In the genomic region with DNA sequence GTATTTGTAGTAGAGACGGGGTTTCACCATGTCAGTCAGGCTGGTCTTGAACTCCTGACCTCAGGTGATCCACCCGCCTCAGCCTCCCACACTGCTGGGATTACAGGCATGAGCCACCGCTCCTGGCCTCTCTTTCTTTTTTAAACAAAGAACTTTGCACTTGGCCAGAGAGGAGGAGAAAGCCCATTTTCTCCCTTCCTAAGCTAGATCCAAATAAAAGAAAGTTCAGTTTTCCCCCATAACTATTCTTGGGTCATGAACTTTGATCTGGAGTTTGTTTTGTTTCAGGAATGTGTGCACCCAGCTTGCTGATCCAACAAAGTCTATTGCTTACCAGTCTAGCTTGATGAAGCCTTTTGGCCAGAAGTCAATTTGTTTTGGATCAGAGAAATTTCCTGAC, we compare ENCODE assay signal across 41 cellular contexts. TPM values are rescaled to one million over a fixed set of nuclear protein-coding genes. Genes with fewer than 3 reads are reported as not detected.
"Had no signal": no experiment of that assay in that cellular context is flagged by ENCODE, and none has a peak within 500 bp of the region (broad histone marks: within the 10 kb centered on the region; RNA-seq: fewer than 3 reads in every experiment).

No MANE protein-coding gene starts in this region.

- H3K27ac Mint-ChIP-seq: activated CD4-positive, alpha-beta memory T cell treated with anti-CD3 and anti-CD28 coated beads for 36 hours; activated CD4-positive, alpha-beta T cell treated with anti-CD3 and anti-CD28 coated beads for 36 hours; activated T-cell treated with anti-CD3 and anti-CD28 coated beads, Interleukin-2, amount 50 U/mL, for 72 hours; activated T-helper 17 cell treated with anti-CD3 and anti-CD28 coated beads, Interleukin-2, amount 50 U/mL, for 72 hours; T-helper 1 cell treated with Interleukin-12 subunit alpha and Interleukin-12 subunit beta and Interleukin-4 antibody, amounts not matched to agents 30 μg/mL and 1 μg/mL, for 36 hours; T-helper 2 cell treated with Interferon-gamma antibody and Interleukin-4, amounts not matched to agents 5 μg/mL and 100 μg/mL, for 36 hours had no signal

- H3K9me3 ChIP-seq: adrenal gland, body of pancreas, SJSA1, SK-N-SH had no signal

- H3K4me3 Mint-ChIP-seq: activated CD4-positive, alpha-beta memory T cell treated with anti-CD3 and anti-CD28 coated beads for 36 hours; activated CD4-positive, alpha-beta T cell treated with anti-CD3 and anti-CD28 coated beads for 36 hours; activated T-cell treated with anti-CD3 and anti-CD28 coated beads, Interleukin-2, amount 50 U/mL, for 72 hours; activated T-helper 17 cell treated with anti-CD3 and anti-CD28 coated beads, Interleukin-2, amount 50 U/mL, for 72 hours; T-helper 1 cell treated with Interleukin-12 subunit alpha and Interleukin-12 subunit beta and Interleukin-4 antibody, amounts not matched to agents 30 μg/mL and 1 μg/mL, for 36 hours; T-helper 2 cell treated with Interferon-gamma antibody and Interleukin-4, amounts not matched to agents 5 μg/mL and 100 μg/mL, for 36 hours; WTC11 had no signal

- DNase-seq: activated CD4-positive, alpha-beta memory T cell treated with anti-CD3 and anti-CD28 coated beads for 36 hours; activated CD4-positive, alpha-beta T cell treated with anti-CD3 and anti-CD28 coated beads for 36 hours; activated CD4-positive, alpha-beta T cell treated with anti-CD3 and anti-CD28 coated beads, Interleukin-2, amount 50 U/mL, for 1 hour; activated CD8-positive, alpha-beta memory T cell treated with anti-CD3 and anti-CD28 coated beads, Interleukin-2, amount 50 U/mL, for 4 hours; activated effector memory CD4-positive, alpha-beta T cell treated with anti-CD3 and anti-CD28 coated beads, Interleukin-2, amount 50 U/mL, for 16 hours; activated naive CD4-positive, alpha-beta T cell; activated T-cell treated with anti-CD3 and anti-CD28 coated beads for 4 hours; activated T-cell treated with anti-CD3 and anti-CD28 coated beads, Interleukin-2, amount 50 U/mL, for 72 hours; adrenal gland; body of pancreas; Kasumi-1; KG1; MM.1S; MV-4-11; NCI-H1092 treated with DMSO at 0.1 percent for 48 hours; NCI-H1417; NCI-H146; NCI-H187; NCI-H2029 treated with DMSO at 0.1 percent for 48 hours; NCI-H2107; NCI-H2171; NCI-H510A; NCI-H526; NCI-H748 treated with DMSO at 0.1 percent for 48 hours; NK-92 treated with Interleukin-12 subunit alpha and Interleukin-12 subunit beta, amount 100 ng/mL, for 24 hours; PC-3; Peyer's patch; RPMI8226; SHP77 treated with DMSO at 0.1 percent for 48 hours; SK-N-SH had no signal

- FAIRE-seq: astrocyte, TTC549 had no signal

- H3K27me3 Mint-ChIP-seq: activated CD4-positive, alpha-beta memory T cell treated with anti-CD3 and anti-CD28 coated beads for 36 hours; activated CD4-positive, alpha-beta T cell treated with anti-CD3 and anti-CD28 coated beads for 36 hours; activated T-helper 17 cell treated with anti-CD3 and anti-CD28 coated beads, Interleukin-2, amount 50 U/mL, for 72 hours had no signal

- H3K4me2 ChIP-seq: SK-N-SH had no signal

- H3K36me3 ChIP-seq: breast epithelium had no signal

- H3K4me3 ChIP-seq: adrenal gland, body of pancreas, breast epithelium, Peyer's patch, SJSA1 had no signal

- H3K27ac ChIP-seq: adrenal gland, body of pancreas, breast epithelium, Peyer's patch, SJSA1 had no signal

- ATAC-seq: activated CD4-positive, alpha-beta T cell treated with anti-CD3 and anti-CD28 coated beads for 36 hours; activated CD4-positive, CD25-positive, alpha-beta regulatory T cell treated with anti-CD3 and anti-CD28 coated beads, Interleukin-2, amount 50 U/mL, for 24 hours; activated naive CD4-positive, alpha-beta T cell treated with anti-CD3 and anti-CD28 coated beads, Interleukin-2, amount 50 U/mL, for 72 hours; activated T-cell treated with anti-CD3 and anti-CD28 coated beads, Interleukin-2, amount 50 U/mL, for 72 hours; activated T-helper 17 cell treated with anti-CD3 and anti-CD28 coated beads, Interleukin-2, amount 50 U/mL, for 72 hours; body of pancreas; PC-3; WTC11 had no signal

- H3K4me1 ChIP-seq: adrenal gland, body of pancreas, breast epithelium, Peyer's patch had no signal

- H3K9me2 ChIP-seq: SK-N-SH had no signal

- H3K9ac ChIP-seq: SK-N-SH had no signal

- H3K27me3 ChIP-seq: adrenal gland, body of pancreas, breast epithelium, Peyer's patch, SJSA1 had no signal

RNA-seq across cellular contexts. Expression of gene KCNS1, which starts 23.4 kb away (rescaled TPM):
- total RNA-seq: body of pancreas, PC-3, SJSA1 had no signal

RNA-seq across cellular contexts. Expression of gene WFDC5, which starts 37.4 kb away (rescaled TPM):
- total RNA-seq: activated CD4-positive, alpha-beta memory T cell treated with anti-CD3 and anti-CD28 coated beads for 36 hours; activated naive CD4-positive, alpha-beta T cell treated with anti-CD3 and anti-CD28 coated beads, Interleukin-2, amount 50 U/mL, for 72 hours; adrenal gland; astrocyte; body of pancreas; breast epithelium; cardiac septum; PC-3; Peyer's patch; SJSA1; WTC11 had no signal
- polyA plus RNA-seq: adrenal gland had no signal

RNA-seq across cellular contexts. Expression of gene WFDC12, which starts 46.7 kb away (rescaled TPM):
- total RNA-seq: activated CD4-positive, alpha-beta memory T cell treated with anti-CD3 and anti-CD28 coated beads for 36 hours; activated CD4-positive, alpha-beta T cell treated with anti-CD3 and anti-CD28 coated beads for 36 hours; activated naive CD4-positive, alpha-beta T cell treated with anti-CD3 and anti-CD28 coated beads, Interleukin-2, amount 50 U/mL, for 72 hours; activated T-cell treated with anti-CD3 and anti-CD28 coated beads, Interleukin-2, amount 50 U/mL, for 72 hours; activated T-helper 17 cell treated with anti-CD3 and anti-CD28 coated beads, Interleukin-2, amount 50 U/mL, for 72 hours; adrenal gland; astrocyte; body of pancreas; breast epithelium; cardiac septum; PC-3; Peyer's patch; SJSA1; WTC11 had no signal
- polyA plus RNA-seq: adrenal gland, SK-N-SH had no signal
